1 cellular context compared by ENCODE assay signal in genomic region chr9:36772449-36773370, GRCh38.
TF ChIP-seq lines count a peak whose summit lies in the region.

No MANE protein-coding gene starts in this region.

TF ChIP-seq in K562, 482 proteins besides CTCF, POLR2A, EP300 and RAD21:
- TF ChIP-seq EHMT2 (IDR thresholded peaks at IDR 0.05) (peak; percentile 71; the same call in 1 of the 2 replicates), REST (CRISPR knock-in tag; IDR thresholded peaks at IDR 0.05; ENCODE audit: low read depth) (0 out of 2 replicates have a peak, but pooled peaks have one; percentile 46), TCF7 (IDR thresholded peaks at IDR 0.05; ENCODE audit: borderline replicate concordance) (no peak), HIVEP1 (CRISPR knock-in tag; IDR thresholded peaks at IDR 0.05) (no peak)
